ENCODE assay signal across 34 cellular contexts in the genomic region with DNA sequence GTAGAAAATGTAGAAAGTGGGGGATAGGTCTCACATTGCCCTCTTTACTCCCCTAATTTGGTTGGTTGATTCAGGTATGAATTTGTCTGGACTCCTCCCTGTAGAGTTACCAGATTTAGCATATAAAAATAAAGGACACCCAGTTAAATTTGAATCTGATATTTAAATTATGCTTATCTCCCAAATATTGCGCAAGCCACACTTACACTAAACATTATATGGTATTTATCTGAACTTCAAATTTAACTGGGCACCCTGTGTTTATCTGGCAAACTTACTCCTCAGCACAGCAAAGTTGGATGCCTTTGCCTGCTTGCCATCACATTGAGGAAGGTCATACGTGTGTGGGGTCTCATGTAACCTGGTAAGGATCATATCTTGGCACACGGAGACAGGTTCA.
"Had no signal": no experiment of that assay in that cellular context is flagged by ENCODE, and none has a peak within 500 bp of the region (broad histone marks: within the 10 kb centered on the region; RNA-seq: fewer than 3 reads in every experiment).

No MANE protein-coding gene starts in this region.

- H3K27me3 ChIP-seq: adrenal gland, ascending aorta, body of pancreas, brain microvascular endothelial cell, breast epithelium, cardiac muscle cell had no signal

- H3K4me3 ChIP-seq: adrenal gland, ascending aorta, body of pancreas, breast epithelium, cardiac muscle cell had no signal

- FAIRE-seq: astrocyte, bronchial epithelial cell had no signal

- H3K4me1 ChIP-seq: adrenal gland, ascending aorta, body of pancreas, breast epithelium had no signal

- DNase-seq: activated effector memory CD4-positive, alpha-beta T cell treated with anti-CD3 and anti-CD28 coated beads, Interleukin-2, amount 50 U/mL, for 16 hours; activated effector memory CD4-positive, alpha-beta T cell treated with Interleukin-2 at 50 U/mL for 16 hours; activated gamma-delta T cell; activated gamma-delta T cell treated with Interleukin-2 at 50 U/mL for 16 hours; activated naive CD4-positive, alpha-beta T cell; activated naive CD4-positive, alpha-beta T cell treated with anti-CD3 and anti-CD28 coated beads for 36 hours; activated naive CD4-positive, alpha-beta T cell treated with anti-CD3 and anti-CD28 coated beads, Interleukin-2, amount 10 ng/mL, durations not matched to agents 7 days and 5 days; activated naive CD4-positive, alpha-beta T cell treated with anti-CD3 and anti-CD28 coated beads, Interleukin-2, amount 50 U/mL, for 16 hours; activated naive CD4-positive, alpha-beta T cell treated with Interleukin-2 at 50 U/mL for 16 hours; activated naive CD8-positive, alpha-beta T cell treated with anti-CD3 and anti-CD28 coated beads for 36 hours; activated naive CD8-positive, alpha-beta T cell treated with anti-CD3 and anti-CD28 coated beads, Interleukin-2, amount 10 ng/mL, durations not matched to agents 7 days and 5 days; activated naive CD8-positive, alpha-beta T cell treated with anti-CD3 and anti-CD28 coated beads, Interleukin-2, amount 50 U/mL, for 24 hours; activated T-cell treated with anti-CD3 and anti-CD28 coated beads, Interleukin-2, amount 50 U/mL, for 1 hour; activated T-cell treated with anti-CD3 and anti-CD28 coated beads, Interleukin-2, amount 50 U/mL, for 24 hours; activated T-cell treated with anti-CD3 and anti-CD28 coated beads, Interleukin-2, amount 50 U/mL, for 4 hours; activated T-cell treated with anti-CD3 and anti-CD28 coated beads, Interleukin-2, amount 50 U/mL, for 48 hours; activated T-cell treated with anti-CD3 and anti-CD28 coated beads, Interleukin-2, amount 50 U/mL, for 72 hours; adrenal gland; amniotic stem cell; amygdala; anterior cingulate cortex; aorta; body of pancreas; brain microvascular endothelial cell; caudate nucleus; central memory CD4-positive, alpha-beta T cell; cerebellar nuclear complex had no signal

- H3K9me3 ChIP-seq: adrenal gland, ascending aorta, body of pancreas, breast epithelium had no signal

- ATAC-seq: activated naive CD4-positive, alpha-beta T cell treated with anti-CD3 and anti-CD28 coated beads, Interleukin-2, amount 50 U/mL, for 72 hours; activated naive CD8-positive, alpha-beta T cell treated with anti-CD3 and anti-CD28 coated beads, Interleukin-2, amount 50 U/mL, for 24 hours; activated T-cell treated with anti-CD3 and anti-CD28 coated beads, Interleukin-2, amount 50 U/mL, for 4 hours; activated T-cell treated with anti-CD3 and anti-CD28 coated beads, Interleukin-2, amount 50 U/mL, for 72 hours; activated T-helper 17 cell treated with anti-CD3 and anti-CD28 coated beads, Interleukin-2, amount 50 U/mL, for 72 hours; body of pancreas had no signal

- H3K27ac ChIP-seq: adrenal gland, ascending aorta, body of pancreas, brain microvascular endothelial cell, breast epithelium, cardiac muscle cell had no signal

- H3K36me3 ChIP-seq: adrenal gland, ascending aorta, brain microvascular endothelial cell, breast epithelium, cardiac muscle cell had no signal
